In the genomic region with DNA sequence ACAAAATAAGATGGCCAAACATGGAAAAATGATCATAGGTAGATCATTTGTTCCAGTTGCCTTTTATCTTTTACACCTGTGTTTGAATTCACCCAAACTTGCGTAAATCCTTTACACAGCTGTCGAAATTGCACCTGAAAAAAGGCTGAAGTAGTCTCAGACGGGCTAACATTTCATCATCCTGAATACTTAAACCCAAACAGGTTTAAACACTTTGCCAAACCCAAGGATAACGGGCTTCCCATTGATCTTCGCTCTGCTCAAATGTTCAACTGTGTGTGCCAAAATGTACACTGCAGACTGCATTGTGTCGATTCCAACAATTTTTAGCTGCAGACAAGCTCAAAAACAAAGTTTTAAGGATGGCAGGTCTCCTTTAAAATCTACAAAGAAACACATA, we compare ENCODE assay signal across 1 cellular context.
TF ChIP-seq lines count a peak whose summit lies in the region.

No MANE protein-coding gene starts in this region.

TF ChIP-seq in HepG2, 621 proteins besides CTCF, POLR2A, EP300 and RAD21 (continued from another document and continues in another):
- TF ChIP-seq, protein P1, sequence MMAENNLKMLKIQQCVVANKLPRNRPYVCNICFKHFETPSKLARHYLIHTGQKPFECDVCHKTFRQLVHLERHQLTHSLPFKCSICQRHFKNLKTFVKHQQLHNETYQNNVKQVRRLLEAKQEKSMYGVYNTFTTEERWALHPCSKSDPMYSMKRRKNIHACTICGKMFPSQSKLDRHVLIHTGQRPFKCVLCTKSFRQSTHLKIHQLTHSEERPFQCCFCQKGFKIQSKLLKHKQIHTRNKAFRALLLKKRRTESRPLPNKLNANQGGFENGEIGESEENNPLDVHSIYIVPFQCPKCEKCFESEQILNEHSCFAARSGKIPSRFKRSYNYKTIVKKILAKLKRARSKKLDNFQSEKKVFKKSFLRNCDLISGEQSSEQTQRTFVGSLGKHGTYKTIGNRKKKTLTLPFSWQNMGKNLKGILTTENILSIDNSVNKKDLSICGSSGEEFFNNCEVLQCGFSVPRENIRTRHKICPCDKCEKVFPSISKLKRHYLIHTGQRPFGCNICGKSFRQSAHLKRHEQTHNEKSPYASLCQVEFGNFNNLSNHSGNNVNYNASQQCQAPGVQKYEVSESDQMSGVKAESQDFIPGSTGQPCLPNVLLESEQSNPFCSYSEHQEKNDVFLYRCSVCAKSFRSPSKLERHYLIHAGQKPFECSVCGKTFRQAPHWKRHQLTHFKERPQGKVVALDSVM (CRISPR knock-in tag; IDR thresholded peaks at IDR 0.05), result no peak
- TF ChIP-seq, protein P2, sequence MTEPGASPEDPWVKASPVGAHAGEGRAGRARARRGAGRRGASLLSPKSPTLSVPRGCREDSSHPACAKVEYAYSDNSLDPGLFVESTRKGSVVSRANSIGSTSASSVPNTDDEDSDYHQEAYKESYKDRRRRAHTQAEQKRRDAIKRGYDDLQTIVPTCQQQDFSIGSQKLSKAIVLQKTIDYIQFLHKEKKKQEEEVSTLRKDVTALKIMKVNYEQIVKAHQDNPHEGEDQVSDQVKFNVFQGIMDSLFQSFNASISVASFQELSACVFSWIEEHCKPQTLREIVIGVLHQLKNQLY (CRISPR knock-in tag; IDR thresholded peaks at IDR 0.05), result no peak
- TF ChIP-seq SIN3A (IDR thresholded peaks at IDR 0.05; ENCODE audit: borderline replicate concordance, low read depth, low read length) (no peak), TCF12 (IDR thresholded peaks at IDR 0.05) (no peak), TCF12 (CRISPR knock-in tag; IDR thresholded peaks at IDR 0.05) (peak; percentile 72), ZNF841 (CRISPR knock-in tag; IDR thresholded peaks at IDR 0.05; ENCODE audit: borderline replicate concordance) (no peak), ZNF136 (CRISPR knock-in tag; IDR thresholded peaks at IDR 0.05; ENCODE audit: low read depth) (no peak), RORA (CRISPR knock-in tag; IDR thresholded peaks at IDR 0.05) (no peak), GZF1 (CRISPR knock-in tag; IDR thresholded peaks at IDR 0.05) (no peak), HDAC2 (CRISPR knock-in tag; IDR thresholded peaks at IDR 0.05) (peak; percentile 58), NFYB (CRISPR knock-in tag; IDR thresholded peaks at IDR 0.05) (no peak), MYC (CRISPR knock-in tag; IDR thresholded peaks at IDR 0.05; ENCODE audit: borderline replicate concordance) (no peak), JDP2 (CRISPR knock-in tag; IDR thresholded peaks at IDR 0.05; ENCODE audit: borderline replicate concordance) (no peak), ZNF501 (CRISPR knock-in tag; IDR thresholded peaks at IDR 0.05) (no peak), CENPT (CRISPR knock-in tag; IDR thresholded peaks at IDR 0.05; ENCODE audit: low read depth) (no peak), ZNF75D (CRISPR knock-in tag; IDR thresholded peaks at IDR 0.05; ENCODE audit: borderline replicate concordance) (no peak), FOSL2 (CRISPR knock-in tag; IDR thresholded peaks at IDR 0.05) (peak; percentile 73), TCF7 (IDR thresholded peaks at IDR 0.05; ENCODE audit: low read depth) (peak; percentile 87), SMARCE1 (IDR thresholded peaks at IDR 0.05; ENCODE audit: borderline replicate concordance) (no peak), KDM6A (CRISPR knock-in tag; IDR thresholded peaks at IDR 0.05; ENCODE audit: low read depth) (0 out of 2 replicates have a peak, but pooled peaks have one; percentile 22), ZNF121 (CRISPR knock-in tag; IDR thresholded peaks at IDR 0.05) (no peak), ZNF451 (CRISPR knock-in tag; IDR thresholded peaks at IDR 0.05) (no peak), ZNF331 (CRISPR knock-in tag; IDR thresholded peaks at IDR 0.05) (peak; percentile 28; the same call in 1 of the 2 replicates), TBX3 (IDR thresholded peaks at IDR 0.05; ENCODE audit: borderline replicate concordance) (no peak), HIVEP1 (CRISPR knock-in tag; IDR thresholded peaks at IDR 0.05) (no peak), TEAD2 (CRISPR knock-in tag; IDR thresholded peaks at IDR 0.05) (no peak), ATF1 (CRISPR knock-in tag; IDR thresholded peaks at IDR 0.05) (no peak), ZNF672 (CRISPR knock-in tag; IDR thresholded peaks at IDR 0.05) (no peak), POLR2AphosphoS2 (IDR thresholded peaks at IDR 0.05; ENCODE audit: low read depth, low read length) (no peak), ZMYM2 (CRISPR knock-in tag; IDR thresholded peaks at IDR 0.05) (no peak), ZNF274 (CRISPR knock-in tag; IDR thresholded peaks at IDR 0.05) (no peak), ZNF7 (CRISPR knock-in tag; IDR thresholded peaks at IDR 0.05) (no peak), TEAD3 (CRISPR knock-in tag; optimal IDR thresholded peaks at IDR 0.05; ENCODE audit: borderline replicate concordance) (peak; percentile 25), SOX6 (IDR thresholded peaks at IDR 0.05) (no peak), SOX6 (CRISPR knock-in tag; IDR thresholded peaks at IDR 0.05) (peak; percentile 89), SIX1 (CRISPR knock-in tag; IDR thresholded peaks at IDR 0.05; ENCODE audit: borderline replicate concordance) (0 out of 2 replicates have a peak, but pooled peaks have one; percentile 33), RNF2 (conservative IDR thresholded peaks at IDR 0.05; ENCODE audit: low read depth) (no peak), GATAD2A (CRISPR knock-in tag; IDR thresholded peaks at IDR 0.05) (peak; percentile 71)
- TF ChIP-seq, protein P3, sequence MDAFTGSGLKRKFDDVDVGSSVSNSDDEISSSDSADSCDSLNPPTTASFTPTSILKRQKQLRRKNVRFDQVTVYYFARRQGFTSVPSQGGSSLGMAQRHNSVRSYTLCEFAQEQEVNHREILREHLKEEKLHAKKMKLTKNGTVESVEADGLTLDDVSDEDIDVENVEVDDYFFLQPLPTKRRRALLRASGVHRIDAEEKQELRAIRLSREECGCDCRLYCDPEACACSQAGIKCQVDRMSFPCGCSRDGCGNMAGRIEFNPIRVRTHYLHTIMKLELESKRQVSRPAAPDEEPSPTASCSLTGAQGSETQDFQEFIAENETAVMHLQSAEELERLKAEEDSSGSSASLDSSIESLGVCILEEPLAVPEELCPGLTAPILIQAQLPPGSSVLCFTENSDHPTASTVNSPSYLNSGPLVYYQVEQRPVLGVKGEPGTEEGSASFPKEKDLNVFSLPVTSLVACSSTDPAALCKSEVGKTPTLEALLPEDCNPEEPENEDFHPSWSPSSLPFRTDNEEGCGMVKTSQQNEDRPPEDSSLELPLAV (CRISPR knock-in tag; conservative IDR thresholded peaks at IDR 0.05; ENCODE audit: low read depth), result no peak
- TF ChIP-seq, protein P4, sequence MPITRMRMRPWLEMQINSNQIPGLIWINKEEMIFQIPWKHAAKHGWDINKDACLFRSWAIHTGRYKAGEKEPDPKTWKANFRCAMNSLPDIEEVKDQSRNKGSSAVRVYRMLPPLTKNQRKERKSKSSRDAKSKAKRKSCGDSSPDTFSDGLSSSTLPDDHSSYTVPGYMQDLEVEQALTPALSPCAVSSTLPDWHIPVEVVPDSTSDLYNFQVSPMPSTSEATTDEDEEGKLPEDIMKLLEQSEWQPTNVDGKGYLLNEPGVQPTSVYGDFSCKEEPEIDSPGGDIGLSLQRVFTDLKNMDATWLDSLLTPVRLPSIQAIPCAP (CRISPR knock-in tag; IDR thresholded peaks at IDR 0.05; ENCODE audit: low read depth), result no peak
- TF ChIP-seq, protein P5, sequence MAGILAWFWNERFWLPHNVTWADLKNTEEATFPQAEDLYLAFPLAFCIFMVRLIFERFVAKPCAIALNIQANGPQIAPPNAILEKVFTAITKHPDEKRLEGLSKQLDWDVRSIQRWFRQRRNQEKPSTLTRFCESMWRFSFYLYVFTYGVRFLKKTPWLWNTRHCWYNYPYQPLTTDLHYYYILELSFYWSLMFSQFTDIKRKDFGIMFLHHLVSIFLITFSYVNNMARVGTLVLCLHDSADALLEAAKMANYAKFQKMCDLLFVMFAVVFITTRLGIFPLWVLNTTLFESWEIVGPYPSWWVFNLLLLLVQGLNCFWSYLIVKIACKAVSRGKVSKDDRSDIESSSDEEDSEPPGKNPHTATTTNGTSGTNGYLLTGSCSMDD (CRISPR knock-in tag; IDR thresholded peaks at IDR 0.05), result no peak
- TF ChIP-seq, protein P6, sequence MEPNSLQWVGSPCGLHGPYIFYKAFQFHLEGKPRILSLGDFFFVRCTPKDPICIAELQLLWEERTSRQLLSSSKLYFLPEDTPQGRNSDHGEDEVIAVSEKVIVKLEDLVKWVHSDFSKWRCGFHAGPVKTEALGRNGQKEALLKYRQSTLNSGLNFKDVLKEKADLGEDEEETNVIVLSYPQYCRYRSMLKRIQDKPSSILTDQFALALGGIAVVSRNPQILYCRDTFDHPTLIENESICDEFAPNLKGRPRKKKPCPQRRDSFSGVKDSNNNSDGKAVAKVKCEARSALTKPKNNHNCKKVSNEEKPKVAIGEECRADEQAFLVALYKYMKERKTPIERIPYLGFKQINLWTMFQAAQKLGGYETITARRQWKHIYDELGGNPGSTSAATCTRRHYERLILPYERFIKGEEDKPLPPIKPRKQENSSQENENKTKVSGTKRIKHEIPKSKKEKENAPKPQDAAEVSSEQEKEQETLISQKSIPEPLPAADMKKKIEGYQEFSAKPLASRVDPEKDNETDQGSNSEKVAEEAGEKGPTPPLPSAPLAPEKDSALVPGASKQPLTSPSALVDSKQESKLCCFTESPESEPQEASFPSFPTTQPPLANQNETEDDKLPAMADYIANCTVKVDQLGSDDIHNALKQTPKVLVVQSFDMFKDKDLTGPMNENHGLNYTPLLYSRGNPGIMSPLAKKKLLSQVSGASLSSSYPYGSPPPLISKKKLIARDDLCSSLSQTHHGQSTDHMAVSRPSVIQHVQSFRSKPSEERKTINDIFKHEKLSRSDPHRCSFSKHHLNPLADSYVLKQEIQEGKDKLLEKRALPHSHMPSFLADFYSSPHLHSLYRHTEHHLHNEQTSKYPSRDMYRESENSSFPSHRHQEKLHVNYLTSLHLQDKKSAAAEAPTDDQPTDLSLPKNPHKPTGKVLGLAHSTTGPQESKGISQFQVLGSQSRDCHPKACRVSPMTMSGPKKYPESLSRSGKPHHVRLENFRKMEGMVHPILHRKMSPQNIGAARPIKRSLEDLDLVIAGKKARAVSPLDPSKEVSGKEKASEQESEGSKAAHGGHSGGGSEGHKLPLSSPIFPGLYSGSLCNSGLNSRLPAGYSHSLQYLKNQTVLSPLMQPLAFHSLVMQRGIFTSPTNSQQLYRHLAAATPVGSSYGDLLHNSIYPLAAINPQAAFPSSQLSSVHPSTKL (CRISPR knock-in tag; IDR thresholded peaks at IDR 0.05), result peak; percentile 65; the same call in 1 of the 2 replicates
- TF ChIP-seq, protein P7, sequence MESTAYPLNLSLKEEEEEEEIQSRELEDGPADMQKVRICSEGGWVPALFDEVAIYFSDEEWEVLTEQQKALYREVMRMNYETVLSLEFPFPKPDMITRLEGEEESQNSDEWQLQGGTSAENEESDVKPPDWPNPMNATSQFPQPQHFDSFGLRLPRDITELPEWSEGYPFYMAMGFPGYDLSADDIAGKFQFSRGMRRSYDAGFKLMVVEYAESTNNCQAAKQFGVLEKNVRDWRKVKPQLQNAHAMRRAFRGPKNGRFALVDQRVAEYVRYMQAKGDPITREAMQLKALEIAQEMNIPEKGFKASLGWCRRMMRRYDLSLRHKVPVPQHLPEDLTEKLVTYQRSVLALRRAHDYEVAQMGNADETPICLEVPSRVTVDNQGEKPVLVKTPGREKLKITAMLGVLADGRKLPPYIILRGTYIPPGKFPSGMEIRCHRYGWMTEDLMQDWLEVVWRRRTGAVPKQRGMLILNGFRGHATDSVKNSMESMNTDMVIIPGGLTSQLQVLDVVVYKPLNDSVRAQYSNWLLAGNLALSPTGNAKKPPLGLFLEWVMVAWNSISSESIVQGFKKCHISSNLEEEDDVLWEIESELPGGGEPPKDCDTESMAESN (CRISPR knock-in tag; conservative IDR thresholded peaks at IDR 0.05), result 0 out of 2 replicates have a peak, but pooled peaks have one; percentile 34
- TF ChIP-seq, protein P8, sequence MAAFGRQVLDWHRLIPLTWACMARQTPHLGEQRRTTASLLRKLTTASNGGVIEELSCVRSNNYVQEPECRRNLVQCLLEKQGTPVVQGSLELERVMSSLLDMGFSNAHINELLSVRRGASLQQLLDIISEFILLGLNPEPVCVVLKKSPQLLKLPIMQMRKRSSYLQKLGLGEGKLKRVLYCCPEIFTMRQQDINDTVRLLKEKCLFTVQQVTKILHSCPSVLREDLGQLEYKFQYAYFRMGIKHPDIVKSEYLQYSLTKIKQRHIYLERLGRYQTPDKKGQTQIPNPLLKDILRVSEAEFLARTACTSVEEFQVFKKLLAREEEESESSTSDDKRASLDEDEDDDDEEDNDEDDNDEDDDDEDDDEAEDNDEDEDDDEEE (CRISPR knock-in tag; IDR thresholded peaks at IDR 0.05), result no peak
- TF ChIP-seq, protein P9, sequence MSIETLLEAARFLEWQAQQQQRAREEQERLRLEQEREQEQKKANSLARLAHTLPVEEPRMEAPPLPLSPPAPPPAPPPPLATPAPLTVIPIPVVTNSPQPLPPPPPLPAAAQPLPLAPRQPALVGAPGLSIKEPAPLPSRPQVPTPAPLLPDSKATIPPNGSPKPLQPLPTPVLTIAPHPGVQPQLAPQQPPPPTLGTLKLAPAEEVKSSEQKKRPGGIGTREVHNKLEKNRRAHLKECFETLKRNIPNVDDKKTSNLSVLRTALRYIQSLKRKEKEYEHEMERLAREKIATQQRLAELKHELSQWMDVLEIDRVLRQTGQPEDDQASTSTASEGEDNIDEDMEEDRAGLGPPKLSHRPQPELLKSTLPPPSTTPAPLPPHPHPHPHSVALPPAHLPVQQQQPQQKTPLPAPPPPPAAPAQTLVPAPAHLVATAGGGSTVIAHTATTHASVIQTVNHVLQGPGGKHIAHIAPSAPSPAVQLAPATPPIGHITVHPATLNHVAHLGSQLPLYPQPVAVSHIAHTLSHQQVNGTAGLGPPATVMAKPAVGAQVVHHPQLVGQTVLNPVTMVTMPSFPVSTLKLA (IDR thresholded peaks at IDR 0.05), result no peak
